11 cellular contexts compared by ENCODE assay signal in genomic region chr5:113202904-113203716, GRCh38.
DNase-seq lines count a peak whose midpoint lies in the region; ATAC-seq, FAIRE-seq and TF ChIP-seq lines count a peak whose summit lies in the region.
"Had no signal": no experiment of that assay in that cellular context is flagged by ENCODE, and none has a peak within 500 bp of the region (broad histone marks: within the 10 kb centered on the region; RNA-seq: fewer than 3 reads in every experiment).

No MANE protein-coding gene starts in this region.

- no peak overlapping the region for H3K4me3 ChIP-seq in A549
- H3K4me3 ChIP-seq in esophagus (ENCODE audit: low read depth in 1 of 2, low read length in 2 of 2): peak overlapping the region; percentile 22 to 40
- H3K4me3 ChIP-seq in OCI-LY7 (ENCODE audit: low read depth, low read length, poor library complexity, severe bottlenecking): no peak overlapping the region

- H3K27me3 ChIP-seq in esophagus (ENCODE audit: control insufficient read depth in 1 of 2, insufficient read depth in 2 of 2, low read length in 2 of 2): no peaks in the 10 kb centered on the region

- ATAC-seq in A549 (peak; percentile 39 to 53; a peak in 3 of 6 replicates), GM21576 (IDR thresholded peaks at IDR 0.05; ENCODE audit: unreplicated experiment) (no peak)

- BruUV-seq in OCI-LY7 (replicated peaks; lab: Mats Ljungman, UMichigan): no TSS peak

- no peaks in the 10 kb centered on the region for H3K9me3 ChIP-seq in A549
- H3K9me3 ChIP-seq in esophagus (ENCODE audit: control insufficient read depth in 2 of 2, insufficient read depth in 1 of 2, low read depth in 1 of 2, low read length in 1 of 2): no peaks in the 10 kb centered on the region
- no peaks in the 10 kb centered on the region for H3K9me3 ChIP-seq in OCI-LY7 (ENCODE audit: low read length)

- no peak overlapping the region for H2AFZ ChIP-seq in OCI-LY7 (ENCODE audit: low read length)

- H3K4me2 ChIP-seq in A549 (peak overlapping the region; percentile 21; the same call in 1 of the 3 replicates), OCI-LY7 (ENCODE audit: low read length) (no peak overlapping the region)

- no peak for TF ChIP-seq EP300 in A549 (IDR thresholded peaks at IDR 0.05)

- H4K20me1 ChIP-seq in OCI-LY7 (ENCODE audit: insufficient read depth, low read length): no peaks in the 10 kb centered on the region

- H3K4me1 ChIP-seq in A549 (no peaks in the 10 kb centered on the region), esophagus (ENCODE audit: control insufficient read depth in 2 of 2, insufficient read depth in 2 of 2, low read length in 1 of 2) (peaks cover 6 to 10% of the 10 kb centered on the region in 2 donors), OCI-LY7 (ENCODE audit: insufficient read depth, low read length, poor library complexity, severe bottlenecking) (no peaks in the 10 kb centered on the region)

- no peak for TF ChIP-seq RAD21 in A549 (conservative IDR thresholded peaks at IDR 0.05 in 1 of 2, IDR thresholded peaks at IDR 0.05 in 1 of 2)

- POLR2A ChIA-PET in A549 (lab: Yijun Ruan, JAX) (no interaction called here), OCI-LY7 (lab: Charles Lee) (interaction anchor here (1.0 kb wide), 1 partner anchor 13 kb away, joined by 3 read pairs; no protein-coding TSS in a partner anchor)

- 58% methylated on average over 24 of the region's 25 CpGs for WGBS in A549 (ENCODE audit: missing lambda C conversion rate)
- WGBS in esophagus, 2 donors: 47 to 48% methylated on average over 25 of the region's 25 CpGs

- TF ChIP-seq POLR2A in A549 (IDR thresholded peaks at IDR 0.05; ENCODE audit: low read length): no peak

- CTCF ChIA-PET in A549 (lab: Yijun Ruan, JAX): no interaction called here
- CTCF ChIA-PET in OCI-LY7 (lab: Charles Lee; ENCODE audit: unreplicated experiment): no interaction called here

- H3K36me3 ChIP-seq in esophagus (ENCODE audit: control insufficient read depth in 2 of 2, insufficient read depth in 2 of 2, low read length in 1 of 2) (no peaks in the 10 kb centered on the region), OCI-LY7 (ENCODE audit: insufficient read depth, low read length) (no peaks in the 10 kb centered on the region)

- H3K9me2 ChIP-seq in OCI-LY7 (ENCODE audit: insufficient read depth, low read length): no peaks in the 10 kb centered on the region

- intact Hi-C loops in OCI-LY7 (cut with micrococcal nuclease; ENCODE audit: unreplicated experiment): no loop called here

- no peak for FAIRE-seq in A549 (lab: Jason Lieb, UNC)
- FAIRE-seq: A204.1 had no signal

- no peak overlapping the region for H3K27ac ChIP-seq in A549
- peak overlapping the region; percentile 69 to 86 for H3K27ac ChIP-seq in esophagus (ENCODE audit: low read depth in 2 of 2, low read length in 1 of 2)
- H3K27ac ChIP-seq in OCI-LY7 (ENCODE audit: low read depth, low read length, poor library complexity, severe bottlenecking): no peak overlapping the region

- DNase-seq in A549 (ENCODE audit: low read depth in 1 of 2, low spot score in 1 of 2): peak in 1 of 2 experiments; percentile 16
- DNase-seq in OCI-M1 (lab: John Stamatoyannopoulos, UW): peak; percentile 34
- DNase-seq in midbrain (lab: John Stamatoyannopoulos, UW): peak; percentile 29
- DNase-seq in NCI-H748 treated with DMSO at 0.1 percent for 48 hours (lab: John Stamatoyannopoulos, UW): no peak
- DNase-seq in OCI-LY7 (ENCODE audit: low spot score): no peak
- no peak for DNase-seq in NCI-H2171 treated with DMSO at 0.1 percent for 48 hours (lab: John Stamatoyannopoulos, UW)
- DNase-seq: activated CD4-positive, alpha-beta memory T cell treated with anti-CD3 and anti-CD28 coated beads, Interleukin-2, amount 10 ng/mL, durations not matched to agents 7 days and 5 days; RPMI8226 had no signal

- no peaks in the 10 kb centered on the region for H3K79me2 ChIP-seq in OCI-LY7 (ENCODE audit: insufficient read depth, low read depth, low read length)

- TF ChIP-seq CTCF in A549 (IDR thresholded peaks at IDR 0.05) (no peak), OCI-LY7 (conservative IDR thresholded peaks at IDR 0.05; ENCODE audit: low read length) (no peak)

TF ChIP-seq in A549, 52 proteins besides CTCF, POLR2A, EP300 and RAD21:
- TF ChIP-seq E2F6 (IDR thresholded peaks at IDR 0.05; ENCODE audit: borderline replicate concordance, low read depth) (no peak), HDAC2 (IDR thresholded peaks at IDR 0.05) (no peak), GATA3 (IDR thresholded peaks at IDR 0.05; ENCODE audit: borderline replicate concordance) (no peak), KDM1A (IDR thresholded peaks at IDR 0.05; ENCODE audit: low read depth) (no peak), BHLHE40 (IDR thresholded peaks at IDR 0.05; ENCODE audit: low read depth, low read length) (no peak), TP53 (CRISPR knock-in tag; IDR thresholded peaks at IDR 0.05) (no peak), ATOH8 (CRISPR knock-in tag; IDR thresholded peaks at IDR 0.05; ENCODE audit: low read depth) (no peak), KDM5A (IDR thresholded peaks at IDR 0.05) (no peak), TFCP2L1 (CRISPR knock-in tag; IDR thresholded peaks at IDR 0.05) (no peak), RNF2 (IDR thresholded peaks at IDR 0.05; ENCODE audit: borderline replicate concordance, low read depth) (no peak), ZFP36 (IDR thresholded peaks at IDR 0.05; ENCODE audit: borderline replicate concordance, partially characterized antibody) (no peak), EHMT2 (IDR thresholded peaks at IDR 0.05; ENCODE audit: low read depth) (no peak), FOSB (CRISPR knock-in tag; IDR thresholded peaks at IDR 0.05) (no peak)
- TF ChIP-seq, protein P1, sequence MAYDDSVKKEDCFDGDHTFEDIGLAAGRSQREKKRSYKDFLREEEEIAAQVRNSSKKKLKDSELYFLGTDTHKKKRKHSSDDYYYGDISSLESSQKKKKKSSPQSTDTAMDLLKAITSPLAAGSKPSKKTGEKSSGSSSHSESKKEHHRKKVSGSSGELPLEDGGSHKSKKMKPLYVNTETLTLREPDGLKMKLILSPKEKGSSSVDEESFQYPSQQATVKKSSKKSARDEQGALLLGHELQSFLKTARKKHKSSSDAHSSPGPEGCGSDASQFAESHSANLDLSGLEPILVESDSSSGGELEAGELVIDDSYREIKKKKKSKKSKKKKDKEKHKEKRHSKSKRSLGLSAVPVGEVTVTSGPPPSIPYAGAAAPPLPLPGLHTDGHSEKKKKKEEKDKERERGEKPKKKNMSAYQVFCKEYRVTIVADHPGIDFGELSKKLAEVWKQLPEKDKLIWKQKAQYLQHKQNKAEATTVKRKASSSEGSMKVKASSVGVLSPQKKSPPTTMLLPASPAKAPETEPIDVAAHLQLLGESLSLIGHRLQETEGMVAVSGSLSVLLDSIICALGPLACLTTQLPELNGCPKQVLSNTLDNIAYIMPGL (CRISPR knock-in tag; IDR thresholded peaks at IDR 0.05; ENCODE audit: borderline replicate concordance): no peak

Comparison
In these comparisons a context has a peak if more than half of its experiments do, and no peak if none do; other contexts are left out.
1. DNase-seq: peak in OCI-M1 (single experiment) and midbrain (single experiment); none in NCI-H748 treated with DMSO at 0.1 percent for 48 hours (single experiment), OCI-LY7 (single experiment) and NCI-H2171 treated with DMSO at 0.1 percent for 48 hours (single experiment).
2. H3K27ac ChIP-seq: peak in esophagus (2 of 2); none in A549 (0 of 2) and OCI-LY7 (single experiment).
3. H3K4me3 ChIP-seq: peak in esophagus (2 of 2); none in A549 (single experiment) and OCI-LY7 (single experiment).